In genomic region chr13:40026741-40027140, GRCh38 we compare ENCODE assay signal across 9 cellular contexts.
DNase-seq lines count a peak whose midpoint lies in the region; ATAC-seq and TF ChIP-seq lines count a peak whose summit lies in the region.
"Had no signal": no experiment of that assay in that cellular context is flagged by ENCODE, and none has a peak within 500 bp of the region (broad histone marks: within the 10 kb centered on the region; RNA-seq: fewer than 3 reads in every experiment).

No MANE protein-coding gene starts in this region.

- H3K4me3 Mint-ChIP-seq in T-helper 17 cell: peak overlapping the region; percentile 80
- H3K4me3 Mint-ChIP-seq in naive thymus-derived CD8-positive, alpha-beta T cell: peak overlapping the region in 8 of 10 donors; percentile 23 to 63 (median 54)

- peaks cover 12% of the 10 kb centered on the region for H3K4me1 Mint-ChIP-seq in T-helper 17 cell
- H3K4me1 Mint-ChIP-seq in naive thymus-derived CD8-positive, alpha-beta T cell: peaks cover 7 to 22% (median 17%) of the 10 kb centered on the region in 4 donors

- H3K27me3 Mint-ChIP-seq in T-helper 17 cell: no peaks in the 10 kb centered on the region
- H3K27me3 Mint-ChIP-seq in naive thymus-derived CD8-positive, alpha-beta T cell: no peaks in the 10 kb centered on the region

- H3K27ac Mint-ChIP-seq in T-helper 17 cell: peak overlapping the region; percentile 51
- H3K27ac Mint-ChIP-seq in naive thymus-derived CD8-positive, alpha-beta T cell: peak overlapping the region in 3 of 10 donors; percentile 27 to 67 (median 59)

- intact Hi-C loops in head of caudate nucleus (cut with DNase I): no loop called here

- POLR2A ChIA-PET in naive thymus-derived CD8-positive, alpha-beta T cell (lab: Charles Lee): no interaction called here

- H3K9me3 ChIP-seq in T-helper 17 cell (ENCODE audit: control insufficient read depth, low read length, poor library complexity, severe bottlenecking): no peaks in the 10 kb centered on the region

- DNase-seq in T-helper 17 cell (no peak), NCI-H146 (lab: John Stamatoyannopoulos, UW) (no peak), NCI-H2107 (lab: John Stamatoyannopoulos, UW) (no peak), head of caudate nucleus (no peak), DMS53 treated with DMSO at 0.1 percent for 48 hours (lab: John Stamatoyannopoulos, UW; ENCODE audit: unreplicated experiment) (no peak)
- DNase-seq in naive thymus-derived CD8-positive, alpha-beta T cell: no peak

- H3K9me3 Mint-ChIP-seq in naive thymus-derived CD8-positive, alpha-beta T cell: peaks cover 0 to 3% (median 0%) of the 10 kb centered on the region in 9 donors

- no peaks in the 10 kb centered on the region for H3K36me3 Mint-ChIP-seq in T-helper 17 cell (ENCODE audit: low read depth)
- no peaks in the 10 kb centered on the region for H3K36me3 Mint-ChIP-seq in naive thymus-derived CD8-positive, alpha-beta T cell

- ATAC-seq in GM18505 (IDR thresholded peaks at IDR 0.05; ENCODE audit: unreplicated experiment) (peak; percentile 21), HG02588 (IDR thresholded peaks at IDR 0.05; ENCODE audit: unreplicated experiment) (peak; percentile 39), T-helper 17 cell (peak; percentile 66)
- peak; percentile 25 to 52 for ATAC-seq in naive thymus-derived CD8-positive, alpha-beta T cell
- ATAC-seq: K562 had no signal

- TF ChIP-seq POLR2A in GM18505 (IDR thresholded peaks at IDR 0.05; ENCODE audit: borderline replicate concordance, extremely low read depth, insufficient read depth, insufficient read length): no peak
